ENCODE assay signal across 10 cellular contexts in the genomic region with DNA sequence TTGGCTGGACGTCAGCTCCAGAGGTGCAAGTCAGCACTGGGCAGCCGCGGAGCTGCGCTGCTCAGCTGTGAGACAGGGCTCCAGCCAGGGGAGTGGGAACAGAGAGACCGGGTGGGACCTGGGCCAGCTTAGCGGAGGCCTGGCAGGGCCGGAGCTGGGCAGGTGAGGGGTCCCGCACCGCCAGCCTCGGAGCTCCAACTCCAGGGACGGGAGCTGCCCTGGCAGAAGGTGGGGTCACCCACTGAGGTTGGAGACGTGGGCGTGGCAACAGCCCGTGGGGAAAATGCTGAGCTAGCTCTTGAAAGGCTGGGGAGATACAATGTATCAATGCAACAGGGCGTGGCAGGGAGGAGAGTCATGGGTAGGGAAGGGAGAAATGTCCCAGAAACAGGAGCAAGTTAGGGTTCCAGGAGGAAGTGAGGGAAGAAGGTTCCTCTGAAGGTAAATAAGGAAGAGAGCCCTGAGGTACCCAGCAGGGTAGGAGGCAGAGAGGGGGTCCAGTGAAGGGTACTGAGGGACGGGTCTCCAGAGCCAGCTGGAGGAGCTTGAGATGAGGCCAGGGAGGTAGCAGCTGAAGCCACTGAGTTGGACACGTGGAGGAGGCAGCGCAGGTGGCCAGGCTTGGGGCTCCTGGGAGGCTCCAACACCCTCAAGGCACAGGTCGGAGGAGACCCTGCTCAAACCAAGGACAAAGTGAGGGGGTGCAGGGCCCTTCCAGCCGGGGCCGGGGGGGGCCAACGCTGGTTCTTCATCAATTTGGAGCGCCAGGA. TPM values are rescaled to one million over a fixed set of nuclear protein-coding genes. Genes with fewer than 3 reads are reported as not detected.
DNase-seq lines count a peak whose midpoint lies in the region; ATAC-seq, FAIRE-seq and TF ChIP-seq lines count a peak whose summit lies in the region.
"Had no signal": no experiment of that assay in that cellular context is flagged by ENCODE, and none has a peak within 500 bp of the region (broad histone marks: within the 10 kb centered on the region; RNA-seq: fewer than 3 reads in every experiment).

No MANE protein-coding gene starts in this region.

- POLR2A ChIA-PET in HepG2 (lab: Yijun Ruan, JAX): interaction anchor here (1.2 kb wide), 1 partner anchor 154 kb away, joined by 3 read pairs; no protein-coding TSS in a partner anchor

- H3K9me3 Mint-ChIP-seq in activated naive CD4-positive, alpha-beta T cell treated with anti-CD3 and anti-CD28 coated beads, Interleukin-2, amount 50 U/mL, for 24 hours: no peaks in the 10 kb centered on the region

- no peak overlapping the region for H3K4me2 ChIP-seq in HepG2 (ENCODE audit: low read depth, low read length)
- H3K4me2 ChIP-seq in mesendoderm (ENCODE audit: low read length): no peak overlapping the region
- no peak overlapping the region for H3K4me2 ChIP-seq in GM23248 (ENCODE audit: unreplicated experiment)

- H3K27me3 Mint-ChIP-seq in activated naive CD4-positive, alpha-beta T cell treated with anti-CD3 and anti-CD28 coated beads, Interleukin-2, amount 50 U/mL, for 24 hours: peaks cover 27% of the 10 kb centered on the region

- H3K36me3 ChIP-seq in right lobe of liver (no peaks in the 10 kb centered on the region), HepG2 (replicated peaks in 1 of 2; ENCODE audit: control insufficient read depth in 1 of 2, insufficient read depth in 2 of 2, low read length in 2 of 2) (no peaks in the 10 kb centered on the region), mesendoderm (ENCODE audit: control insufficient read depth, insufficient read depth, low read length) (no peaks in the 10 kb centered on the region), uterus (no peaks in the 10 kb centered on the region), GM23248 (ENCODE audit: low read depth) (no peaks in the 10 kb centered on the region)
- H3K36me3 ChIP-seq: thoracic aorta had no signal

- H2BK120ac ChIP-seq in mesendoderm (ENCODE audit: low read depth, low read length): no peak overlapping the region

- TF ChIP-seq CTCF in right lobe of liver (IDR thresholded peaks at IDR 0.05) (no peak), HepG2 (CRISPR knock-in tag; IDR thresholded peaks at IDR 0.05) (no peak), uterus (IDR thresholded peaks at IDR 0.05) (no peak)

- peak overlapping the region; percentile 76 for H3K27ac Mint-ChIP-seq in activated naive CD4-positive, alpha-beta T cell treated with anti-CD3 and anti-CD28 coated beads, Interleukin-2, amount 50 U/mL, for 24 hours

- 72% methylated on average over 15 of the region's 23 CpGs for WGBS in right lobe of liver (ENCODE audit: insufficient coverage, low coverage, low lambda C conversion rate, missing lambda C conversion rate)
- 49% methylated on average over 15 of the region's 23 CpGs for WGBS in HepG2 (ENCODE audit: low lambda C conversion rate)
- no CpG with 5 or more reads among the region's 23 CpGs for WGBS in mesendoderm (ENCODE audit: extremely low coverage, insufficient coverage, low lambda C conversion rate)
- 54 to 61% methylated on average over 16 to 23 of the region's 23 CpGs for WGBS in GM23248 (ENCODE audit: low coverage in 1 of 2, low lambda C conversion rate in 2 of 2, missing lambda C conversion rate in 2 of 2), 2 experiments

- no peak overlapping the region for H3K18ac ChIP-seq in mesendoderm (ENCODE audit: low read length)

- H3K4me3 ChIP-seq in right lobe of liver (no peak overlapping the region), HepG2 (replicated peaks in 1 of 3; ENCODE audit: insufficient read depth in 1 of 3, low read depth in 2 of 3, low read length in 3 of 3) (no peak overlapping the region), mesendoderm (ENCODE audit: low read length) (no peak overlapping the region), uterus (no peak overlapping the region), GM23248 (no peak overlapping the region)

- H3K9ac ChIP-seq in HepG2 (ENCODE audit: insufficient read depth, low read depth, low read length): no peak overlapping the region
- H3K9ac ChIP-seq in mesendoderm (ENCODE audit: low read length): no peak overlapping the region
- H3K9ac ChIP-seq in GM23248: no peak overlapping the region

- peak overlapping the region; percentile 37 for H3K23ac ChIP-seq in mesendoderm (ENCODE audit: low read length)

- no peaks in the 10 kb centered on the region for H3K9me2 ChIP-seq in GM23248 (ENCODE audit: insufficient read depth)

- no peak overlapping the region for H2BK15ac ChIP-seq in mesendoderm (replicated peaks; ENCODE audit: low read depth)

- H3K4me1 ChIP-seq in right lobe of liver (peaks cover 0 to 14% (median 2%) of the 10 kb centered on the region in 4 donors), HepG2 (ENCODE audit: insufficient read depth, low read length) (peaks cover 58% of the 10 kb centered on the region), mesendoderm (ENCODE audit: control insufficient read depth, low read depth, low read length) (no peaks in the 10 kb centered on the region), uterus (peaks cover 0 to 9% of the 10 kb centered on the region in 2 donors), GM23248 (ENCODE audit: insufficient read depth) (no peaks in the 10 kb centered on the region)

- in situ Hi-C loops in HepG2 (cut with HindIII; ENCODE audit: extremely low pct_ligation_motif_present, low pct_unique_long_range_greater_than_20kb) (no loop called here), GM23248 (cut with MboI) (no loop called here)

- H3K4me3 Mint-ChIP-seq in activated naive CD4-positive, alpha-beta T cell treated with anti-CD3 and anti-CD28 coated beads, Interleukin-2, amount 50 U/mL, for 24 hours: peak overlapping the region; percentile 84

- no peak for ATAC-seq in right lobe of liver
- no peak for ATAC-seq in HepG2
- ATAC-seq in HG03159 (IDR thresholded peaks at IDR 0.05; ENCODE audit: unreplicated experiment): no peak
- ATAC-seq in HG03342 (IDR thresholded peaks at IDR 0.05; ENCODE audit: unreplicated experiment): no peak

- no peak overlapping the region for H2BK5ac ChIP-seq in mesendoderm (ENCODE audit: low read length)

- H2AK5ac ChIP-seq in mesendoderm (ENCODE audit: low read length): no peak overlapping the region

- H3K56ac ChIP-seq in mesendoderm (ENCODE audit: low read length): no peak overlapping the region

- H3K9me3 ChIP-seq in right lobe of liver (no peaks in the 10 kb centered on the region), HepG2 (ENCODE audit: low read length) (no peaks in the 10 kb centered on the region), uterus (no peaks in the 10 kb centered on the region), GM23248 (ENCODE audit: low read depth) (no peaks in the 10 kb centered on the region)
- H3K9me3 ChIP-seq: thoracic aorta had no signal

- TF ChIP-seq POLR2A in right lobe of liver (IDR thresholded peaks at IDR 0.05) (no peak), HepG2 (IDR thresholded peaks at IDR 0.05; ENCODE audit: insufficient read depth in 1 of 2, low read depth in 2 of 2, low read length in 2 of 2) (no peak), uterus (IDR thresholded peaks at IDR 0.05) (no peak)

- no peaks in the 10 kb centered on the region for H3F3A ChIP-seq in GM23248 (ENCODE audit: insufficient read depth)

- no peak for FAIRE-seq in HepG2 (lab: Jason Lieb, UNC)

- no peaks in the 10 kb centered on the region for H3K36me3 Mint-ChIP-seq in activated naive CD4-positive, alpha-beta T cell treated with anti-CD3 and anti-CD28 coated beads, Interleukin-2, amount 50 U/mL, for 24 hours

- H3K27ac ChIP-seq in right lobe of liver (no peak overlapping the region), HepG2 (ENCODE audit: extremely low read length, insufficient read depth, low read length) (no peak overlapping the region), mesendoderm (ENCODE audit: low read depth, low read length) (no peak overlapping the region), uterus (no peak overlapping the region), GM23248 (no peak overlapping the region)
- H3K27ac ChIP-seq: thoracic aorta had no signal

- H3K4ac ChIP-seq in mesendoderm (ENCODE audit: low read depth, low read length): no peak overlapping the region

- H2AFZ ChIP-seq in HepG2 (ENCODE audit: low read length) (no peak overlapping the region), GM23248 (no peak overlapping the region)

- intact Hi-C loops in right lobe of liver (cut with DNase I) (no loop called here), HepG2 (cut with micrococcal nuclease; ENCODE audit: unreplicated experiment) (no loop called here), uterus (cut with DNase I; ENCODE audit: low total_unique reads) (no loop called here)

- H4K20me1 ChIP-seq in HepG2 (ENCODE audit: insufficient read depth, low read length) (0 out of 2 replicates have a peak, but pooled peaks cover 3% of the 10 kb centered on the region), GM23248 (ENCODE audit: insufficient read depth) (no peaks in the 10 kb centered on the region)

- TF ChIP-seq EP300 in HepG2 (IDR thresholded peaks at IDR 0.05; ENCODE audit: low read depth in 2 of 2, low read length in 2 of 2) (no peak), HepG2 (CRISPR knock-in tag; IDR thresholded peaks at IDR 0.05; ENCODE audit: borderline replicate concordance) (no peak)

- H4K5ac ChIP-seq in mesendoderm (ENCODE audit: low read length): no peak overlapping the region

- no peaks in the 10 kb centered on the region for H3K79me1 ChIP-seq in mesendoderm (ENCODE audit: low read length)

- peak in 2 of 3 donors; percentile 44 to 45 for DNase-seq in right lobe of liver
- no peak for DNase-seq in HepG2 (ENCODE audit: low spot score)
- DNase-seq in mesendoderm: no peak
- peak; percentile 15 for DNase-seq in uterus
- DNase-seq in GM23248: no peak

- H3K4me1 Mint-ChIP-seq in activated naive CD4-positive, alpha-beta T cell treated with anti-CD3 and anti-CD28 coated beads, Interleukin-2, amount 50 U/mL, for 24 hours: peaks cover 28% of the 10 kb centered on the region

- H3K27me3 ChIP-seq in right lobe of liver (peaks cover 0 to 12% of the 10 kb centered on the region in 2 donors), HepG2 (ENCODE audit: control insufficient read depth in 1 of 2, insufficient read depth in 2 of 2, low read length in 2 of 2) (peaks cover 7 to 57% of the 10 kb centered on the region in 2 experiments), mesendoderm (ENCODE audit: insufficient read depth, low read length, poor library complexity) (peaks cover 14% of the 10 kb centered on the region), uterus (peaks cover 4 to 9% of the 10 kb centered on the region in 2 donors), GM23248 (replicated peaks; ENCODE audit: insufficient read depth) (peaks cover 50% of the 10 kb centered on the region)

- CTCF ChIA-PET in HepG2 (lab: Yijun Ruan, JAX; ENCODE audit: low intra/inter-chr PET ratio, low total read pairs): interaction anchor here (0.8 to 4.0 kb wide), 2 partner anchors 11 to 85 kb away, joined by 3 to 34 read pairs; no protein-coding TSS in a partner anchor

- BruUV-seq in HepG2 (replicated peaks; lab: Mats Ljungman, UMichigan): no TSS peak

- H3K79me2 ChIP-seq in HepG2 (ENCODE audit: insufficient read depth, low read length) (no peaks in the 10 kb centered on the region), mesendoderm (ENCODE audit: control insufficient read depth, insufficient read depth, low read length) (no peaks in the 10 kb centered on the region), GM23248 (ENCODE audit: insufficient read depth) (no peaks in the 10 kb centered on the region)

- TF ChIP-seq RAD21 in HepG2 (CRISPR knock-in tag; IDR thresholded peaks at IDR 0.05): no peak

- H4K8ac ChIP-seq in mesendoderm (ENCODE audit: low read depth, low read length): no peak overlapping the region

RNA-seq across cellular contexts. Expression of gene NKD2, which starts 0.7 kb away (rescaled TPM):
- total RNA-seq in right lobe of liver: 1 to 10 TPM in 4 of 6 experiments, under 1 TPM in 2; 0.93 to 2.9 (median 2.2) TPM
- total RNA-seq in HepG2 (2016; rRNA removed; fragmentation: Illumina TruSeq; extraction: Trizol): 0.53 and 0.94 TPM in 2 replicates
- 0.26 and 0.91 TPM in 2 replicates for total RNA-seq in HepG2 (2016; cell fraction: cytosol; rRNA removed; fragmentation: Illumina TruSeq; extraction: Trizol; ENCODE audit: low read depth)
- total RNA-seq in HepG2 (2016; cell fraction: insoluble cytoplasmic fraction; rRNA removed; fragmentation: Illumina TruSeq; extraction: Trizol): 0.77 and 1.1 TPM in 2 replicates
- total RNA-seq in HepG2 (2016; cell fraction: membrane; rRNA removed; fragmentation: Illumina TruSeq; extraction: Trizol): 0.48 and 0.90 TPM in 2 replicates
- total RNA-seq in HepG2 (2016; cell fraction: nucleus; rRNA removed; fragmentation: Illumina TruSeq; extraction: Trizol): 0.81 and 2.0 TPM in 2 replicates
- polyA plus RNA-seq in HepG2 (2011; rRNA removed): 0.81 and 0.82 TPM in 2 replicates
- 0.13 and 0.70 TPM in 2 replicates for polyA plus RNA-seq in HepG2 (2011; cell fraction: cytosol; rRNA removed)
- 10.6 and 14.1 TPM in 2 replicates for polyA plus RNA-seq in HepG2 (2011; cell fraction: nucleus; rRNA removed)
- 0.39 and 0.79 TPM in 2 replicates for polyA plus RNA-seq in HepG2 (2012)
- polyA plus RNA-seq in HepG2 (2016; cell fraction: cytosol; fragmentation: Illumina TruSeq; extraction: Trizol; ENCODE audit: low read depth): 0.59 and 0.60 TPM in 2 replicates
- 1.1 and 1.2 TPM in 2 replicates for polyA plus RNA-seq in HepG2 (2016; cell fraction: insoluble cytoplasmic fraction; fragmentation: Illumina TruSeq; extraction: Trizol; ENCODE audit: low read depth)
- polyA plus RNA-seq in HepG2 (2016; cell fraction: membrane; fragmentation: Illumina TruSeq; extraction: Trizol; ENCODE audit: low read depth): 0.76 and 0.84 TPM in 2 replicates
- 5.1 and 6.3 TPM in 2 replicates for polyA plus RNA-seq in HepG2 (2016; cell fraction: nucleus; fragmentation: Illumina TruSeq; extraction: Trizol; ENCODE audit: insufficient read depth, low read depth)
- polyA minus RNA-seq in HepG2 (2011; rRNA and poly(A)+ RNA removed; ENCODE audit: low replicate concordance): 1.6 TPM in 1 of 2 replicates, not detected in the other
- polyA minus RNA-seq in HepG2 (2011; cell fraction: cytosol; rRNA and poly(A)+ RNA removed): 0.30 and 0.62 TPM in 2 replicates
- polyA minus RNA-seq in HepG2 (2011; cell fraction: nucleus; rRNA and poly(A)+ RNA removed): 0.62 and 1.0 TPM in 2 replicates
- polyA plus RNA-seq in mesendoderm (2013, experiment 1 of 2): 4.1 TPM
- 3.1 TPM for polyA plus RNA-seq in mesendoderm (2013, experiment 2 of 2)
- 10 to 100 TPM in 1 of 4 donors, 1 to 10 TPM in 1, not detected in 2; 2.5 to 11.1 TPM for total RNA-seq in uterus
- not detected in 2 replicates for total RNA-seq in GM23248 (2014; rRNA removed; shearing (Covaris generic))
- polyA plus RNA-seq in GM23248 (2016; fragmentation: Nextera tagmentation; extraction: Ambion mirVana): not detected in 2 replicates
- total RNA-seq: endothelial cell of umbilical vein had no signal

Comparison
In these comparisons a context has a peak if more than half of its experiments do, and no peak if none do; other contexts are left out.
1. DNase-seq: peak in right lobe of liver (2 of 3) and uterus (2 of 2); none in HepG2 (single experiment), mesendoderm (single experiment) and GM23248 (single experiment).